4 cellular contexts compared by ENCODE assay signal in the genomic region with DNA sequence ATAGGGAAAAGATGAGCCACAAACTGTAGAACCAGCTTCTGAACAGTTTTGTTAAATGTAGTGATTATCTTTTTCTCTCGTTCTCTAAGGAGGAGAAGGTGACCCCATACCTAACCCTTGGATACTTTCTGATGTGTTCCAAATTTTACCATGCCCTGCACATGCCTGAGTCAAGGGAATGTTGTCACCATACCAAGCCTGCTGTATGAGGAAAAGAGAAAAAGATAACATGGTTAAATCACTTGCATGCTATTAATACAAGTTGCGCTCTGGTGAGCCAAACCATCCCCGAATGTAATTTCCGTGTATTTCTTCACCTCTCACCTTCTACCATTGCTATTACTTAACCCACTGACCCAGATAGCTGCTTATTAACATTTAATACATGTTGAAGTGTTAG. TPM values are rescaled to one million over a fixed set of nuclear protein-coding genes. Genes with fewer than 3 reads are reported as not detected.
"Had no signal": no experiment of that assay in that cellular context is flagged by ENCODE, and none has a peak within 500 bp of the region (broad histone marks: within the 10 kb centered on the region; RNA-seq: fewer than 3 reads in every experiment).

No MANE protein-coding gene starts in this region.

- H3K4me3 ChIP-seq: GM12878 had no signal

- DNase-seq: GDM1, GF-D8 had no signal

- ATAC-seq: GM12878 had no signal

RNA-seq across cellular contexts. Expression of gene KIT, which starts 13.8 kb away (rescaled TPM):
- total RNA-seq: G401, GM12878 had no signal
